ENCODE assay signal across 8 cellular contexts in the genomic region with DNA sequence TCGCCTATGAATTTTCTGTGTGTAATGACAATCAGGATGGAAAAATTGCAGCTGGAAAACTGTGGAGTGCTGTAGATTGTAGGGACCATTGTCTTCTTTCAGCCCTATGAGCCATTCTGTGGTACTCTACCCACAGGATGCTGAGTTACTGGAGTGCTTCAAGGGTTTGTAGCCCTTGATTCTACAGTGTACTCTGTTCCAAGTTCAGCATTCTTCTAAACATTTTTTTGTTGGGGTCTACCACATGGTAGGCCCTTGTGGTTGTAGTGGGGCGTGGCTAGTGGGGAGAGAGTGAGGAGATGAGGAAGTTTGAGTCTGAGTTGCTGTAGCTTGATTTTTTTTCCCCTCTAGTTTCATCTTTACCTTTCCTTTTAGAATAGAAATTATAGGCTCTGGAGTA. TPM values are rescaled to one million over a fixed set of nuclear protein-coding genes. Genes with fewer than 3 reads are reported as not detected.
DNase-seq lines count a peak whose midpoint lies in the region; ATAC-seq, FAIRE-seq and TF ChIP-seq lines count a peak whose summit lies in the region.

No MANE protein-coding gene starts in this region.

- peaks cover 11% of the 10 kb centered on the region for H3K4me1 ChIP-seq in Caco-2

- no peaks in the 10 kb centered on the region for H3K9me3 Mint-ChIP-seq in central memory CD8-positive, alpha-beta T cell
- H3K9me3 Mint-ChIP-seq in Caco-2 (ENCODE audit: unreplicated experiment): no peaks in the 10 kb centered on the region
- H3K9me3 Mint-ChIP-seq in T-helper 2 cell treated with Interferon-gamma antibody and Interleukin-4, amounts not matched to agents 5 μg/mL and 100 μg/mL, for 36 hours: no peaks in the 10 kb centered on the region

- TF ChIP-seq POLR2A in GM18505 (IDR thresholded peaks at IDR 0.05; ENCODE audit: borderline replicate concordance, extremely low read depth, insufficient read depth, insufficient read length): no peak

- no peaks in the 10 kb centered on the region for H3K36me3 ChIP-seq in Caco-2 (ENCODE audit: control insufficient read depth, insufficient read depth, low read length)

- no peaks in the 10 kb centered on the region for H3K27me3 ChIP-seq in Caco-2 (replicated peaks; ENCODE audit: control insufficient read depth, insufficient read depth, low read length)

- peaks cover 23% of the 10 kb centered on the region for H3K4me1 Mint-ChIP-seq in central memory CD8-positive, alpha-beta T cell
- H3K4me1 Mint-ChIP-seq in Caco-2 (ENCODE audit: low read depth, unreplicated experiment): peaks cover 10% of the 10 kb centered on the region
- peaks cover 14% of the 10 kb centered on the region for H3K4me1 Mint-ChIP-seq in T-helper 2 cell treated with Interferon-gamma antibody and Interleukin-4, amounts not matched to agents 5 μg/mL and 100 μg/mL, for 36 hours (ENCODE audit: low read depth)

- peak; percentile 92 for ATAC-seq in GM18505 (IDR thresholded peaks at IDR 0.05; ENCODE audit: unreplicated experiment)
- peak; percentile 84 for ATAC-seq in HG02678 (IDR thresholded peaks at IDR 0.05; ENCODE audit: unreplicated experiment)
- ATAC-seq in central memory CD8-positive, alpha-beta T cell (replicated peaks; ENCODE audit: extremely low read depth, poor library complexity, severe bottlenecking): peak; percentile 97

- no peaks in the 10 kb centered on the region for H3K9me3 ChIP-seq in Caco-2

- peak; percentile 84 for FAIRE-seq in RCC 7860 (lab: Jason Lieb, UNC)

- TF ChIP-seq CTCF in Caco-2 (IDR thresholded peaks at IDR 0.05; ENCODE audit: insufficient read depth in 1 of 2, low read depth in 1 of 2, low read length in 1 of 2, severe bottlenecking in 1 of 2, unreplicated experiment in 1 of 2): no peak

- CTCF ChIA-PET in Caco-2 (lab: Charles Lee): no interaction called here

- peak; percentile 79 for DNase-seq in RCC 7860 (ENCODE audit: low spot score)
- peak in 1 of 2 donors; percentile 34 for DNase-seq in central memory CD8-positive, alpha-beta T cell (ENCODE audit: low spot score in 2 of 2)
- peak; percentile 6 for DNase-seq in stimulated activated CD8-positive, alpha-beta memory T cell treated with anti-CD3 and anti-CD28 coated beads, Interleukin-12 subunit alpha, Interleukin-12 subunit beta, amount 100 ng/mL, for 4 hours (ENCODE audit: low read depth)
- DNase-seq in Caco-2: no peak
- DNase-seq in NCI-H1105 (lab: John Stamatoyannopoulos, UW): no peak
- no peak for DNase-seq in T-helper 2 cell treated with Interferon-gamma antibody and Interleukin-4, amounts not matched to agents 5 μg/mL and 100 μg/mL, for 36 hours (ENCODE audit: low spot score)

- peak overlapping the region; percentile 19 for H3K27ac Mint-ChIP-seq in central memory CD8-positive, alpha-beta T cell (ENCODE audit: low read depth)
- no peak overlapping the region for H3K27ac Mint-ChIP-seq in Caco-2 (ENCODE audit: unreplicated experiment)
- H3K27ac Mint-ChIP-seq in T-helper 2 cell treated with Interferon-gamma antibody and Interleukin-4, amounts not matched to agents 5 μg/mL and 100 μg/mL, for 36 hours: no peak overlapping the region

- intact Hi-C loops in Caco-2 (cut with micrococcal nuclease; ENCODE audit: unreplicated experiment): no loop called here

- POLR2A ChIA-PET in Caco-2 (lab: Charles Lee): no interaction called here

- no peaks in the 10 kb centered on the region for H3K27me3 Mint-ChIP-seq in central memory CD8-positive, alpha-beta T cell
- no peaks in the 10 kb centered on the region for H3K27me3 Mint-ChIP-seq in Caco-2 (ENCODE audit: insufficient read depth, unreplicated experiment)
- H3K27me3 Mint-ChIP-seq in T-helper 2 cell treated with Interferon-gamma antibody and Interleukin-4, amounts not matched to agents 5 μg/mL and 100 μg/mL, for 36 hours (ENCODE audit: low read depth): no peaks in the 10 kb centered on the region

- no peak overlapping the region for H3K4me3 ChIP-seq in Caco-2 (ENCODE audit: low read depth, low read length)

- no TSS peak for BruUV-seq in Caco-2 (replicated peaks; lab: Mats Ljungman, UMichigan)

- peaks cover 1% of the 10 kb centered on the region for H3K36me3 Mint-ChIP-seq in central memory CD8-positive, alpha-beta T cell (ENCODE audit: insufficient read depth)
- H3K36me3 Mint-ChIP-seq in Caco-2 (ENCODE audit: insufficient read depth, unreplicated experiment): no peaks in the 10 kb centered on the region
- H3K36me3 Mint-ChIP-seq in T-helper 2 cell treated with Interferon-gamma antibody and Interleukin-4, amounts not matched to agents 5 μg/mL and 100 μg/mL, for 36 hours (ENCODE audit: low read depth): no peaks in the 10 kb centered on the region

- H3K4me3 Mint-ChIP-seq in central memory CD8-positive, alpha-beta T cell: no peak overlapping the region
- H3K4me3 Mint-ChIP-seq in Caco-2 (ENCODE audit: unreplicated experiment): no peak overlapping the region
- H3K4me3 Mint-ChIP-seq in T-helper 2 cell treated with Interferon-gamma antibody and Interleukin-4, amounts not matched to agents 5 μg/mL and 100 μg/mL, for 36 hours: no peak overlapping the region

RNA-seq across cellular contexts. Expression of a gene that starts 33.5 kb away (rescaled TPM):
- total RNA-seq in Caco-2 (2022): 56.6 and 66.4 TPM in 2 replicates

Comparison
In these comparisons a context has a peak if more than half of its experiments do, and no peak if none do; other contexts are left out.
1. DNase-seq: peak in RCC 7860 (single experiment) and stimulated activated CD8-positive, alpha-beta memory T cell treated with anti-CD3 and anti-CD28 coated beads, Interleukin-12 subunit alpha, Interleukin-12 subunit beta, amount 100 ng/mL, for 4 hours (single experiment); none in Caco-2 (0 of 2), NCI-H1105 (single experiment) and T-helper 2 cell treated with Interferon-gamma antibody and Interleukin-4, amounts not matched to agents 5 μg/mL and 100 μg/mL, for 36 hours (single experiment).
2. Peak in every context shown above with its lines, with median percentiles within 50 percentile points of each other: ATAC-seq.